Comparison of ENCODE assay signal across 9 cellular contexts in the genomic region with DNA sequence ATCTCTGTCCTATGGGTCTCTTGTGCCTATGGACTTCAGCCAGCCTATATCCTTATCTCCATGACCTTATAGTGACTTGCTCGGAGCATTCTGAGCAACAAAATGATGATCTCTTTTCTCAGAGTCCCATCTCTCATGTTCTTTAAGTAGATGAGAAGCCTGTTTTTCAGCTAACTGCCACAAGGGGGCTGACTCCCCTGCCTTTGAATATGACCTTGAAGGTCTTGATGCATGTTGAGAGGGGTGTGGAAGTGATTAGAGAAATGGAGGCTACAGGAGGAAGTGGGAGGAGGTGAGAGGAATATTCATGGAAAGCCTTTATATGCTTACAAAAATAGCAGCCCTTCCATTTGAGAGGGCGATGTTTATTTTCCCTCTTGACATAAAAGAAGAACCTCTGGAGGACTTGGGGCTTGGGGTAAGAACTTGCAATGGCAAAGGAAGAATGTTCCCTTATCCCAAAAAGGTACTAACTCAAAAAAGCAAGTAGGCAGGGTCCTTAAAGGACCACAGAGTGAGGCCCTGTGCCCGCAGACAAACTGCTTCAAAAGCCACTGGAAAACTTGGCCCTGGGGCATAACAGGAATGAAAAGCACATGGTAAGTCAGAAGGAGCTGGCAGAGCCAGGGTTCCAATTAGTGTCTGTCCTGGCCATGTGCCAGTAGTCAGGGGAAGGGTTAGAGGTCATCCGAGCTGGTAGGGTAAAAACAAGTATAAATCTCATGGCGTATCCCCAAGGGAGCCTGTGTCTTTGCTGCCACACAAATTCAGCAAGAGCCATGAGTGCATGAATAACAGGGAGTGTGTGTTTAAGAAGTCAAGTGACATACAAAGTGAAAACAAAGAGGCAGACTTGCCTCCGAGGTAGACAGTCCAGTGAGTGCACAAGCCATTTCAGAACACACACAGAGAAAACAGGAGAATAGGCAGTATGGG. TPM values are rescaled to one million over a fixed set of nuclear protein-coding genes. Genes with fewer than 3 reads are reported as not detected.
DNase-seq lines count a peak whose midpoint lies in the region; ATAC-seq and TF ChIP-seq lines count a peak whose summit lies in the region.
"Had no signal": no experiment of that assay in that cellular context is flagged by ENCODE, and none has a peak within 500 bp of the region (broad histone marks: within the 10 kb centered on the region; RNA-seq: fewer than 3 reads in every experiment).

No MANE protein-coding gene starts in this region.

- H3K4me3 ChIP-seq in RWPE2 (ENCODE audit: severe bottlenecking) = no peak overlapping the region
- no peak overlapping the region for H3K4me3 ChIP-seq in body of pancreas
- no peak overlapping the region for H3K4me3 ChIP-seq in naive thymus-derived CD4-positive, alpha-beta T cell (ENCODE audit: low read length)
- H3K4me3 ChIP-seq: skin epidermis had no signal

- DNase-seq in NCI-H748 (lab: John Stamatoyannopoulos, UW; ENCODE audit: unreplicated experiment) (peak; percentile 43), NCI-H748 treated with DMSO at 0.1 percent for 48 hours (lab: John Stamatoyannopoulos, UW) (no peak), RWPE2 (ENCODE audit: low spot score) (no peak), body of pancreas (peak in 2 of 4 donors; percentile 40 to 47), sciatic nerve (ENCODE audit: low spot score) (no peak), retina (no peak)
- DNase-seq in naive thymus-derived CD4-positive, alpha-beta T cell = peak in 7 of 9 donors; percentile 52 to 66 (median 57)

- H3K27ac ChIP-seq in RWPE2 (ENCODE audit: poor library complexity, severe bottlenecking) (no peak overlapping the region), body of pancreas (no peak overlapping the region)
- peak overlapping the region; percentile 59 for H3K27ac ChIP-seq in naive thymus-derived CD4-positive, alpha-beta T cell (ENCODE audit: low read depth, low read length)

- peak overlapping the region; percentile 56 to 95 (median 86) for H3K27ac Mint-ChIP-seq in naive thymus-derived CD4-positive, alpha-beta T cell

- H3K36me3 ChIP-seq in RWPE2 (ENCODE audit: low read depth) = no peaks in the 10 kb centered on the region
- no peaks in the 10 kb centered on the region for H3K36me3 ChIP-seq in body of pancreas (replicated peaks in 1 of 2; ENCODE audit: insufficient read depth in 1 of 2, low read depth in 2 of 2)
- H3K36me3 ChIP-seq in naive thymus-derived CD4-positive, alpha-beta T cell (ENCODE audit: control insufficient read depth in 2 of 3, insufficient read depth in 3 of 3, low read length in 3 of 3) = peaks cover 4 to 45% (median 4%) of the 10 kb centered on the region in 3 experiments

- 75 to 78% methylated on average over 6 of the region's 6 CpGs for WGBS in body of pancreas, 2 donors

- H3K27me3 ChIP-seq in RWPE2 (ENCODE audit: insufficient read depth, poor library complexity, severe bottlenecking) (no peaks in the 10 kb centered on the region), body of pancreas (no peaks in the 10 kb centered on the region)
- H3K27me3 ChIP-seq in naive thymus-derived CD4-positive, alpha-beta T cell (ENCODE audit: control insufficient read depth in 2 of 2, insufficient read depth in 2 of 2, low read length in 2 of 2) = no peaks in the 10 kb centered on the region

- H3K4me1 ChIP-seq in RWPE2 (ENCODE audit: insufficient read depth, poor library complexity, severe bottlenecking) (peaks cover 7% of the 10 kb centered on the region), body of pancreas (no peaks in the 10 kb centered on the region)
- peaks cover 65 to 71% of the 10 kb centered on the region in 2 donors for H3K4me1 ChIP-seq in naive thymus-derived CD4-positive, alpha-beta T cell (ENCODE audit: control insufficient read depth in 2 of 2, insufficient read depth in 2 of 2, low read length in 2 of 2)

- peaks cover 0 to 19% (median 0%) of the 10 kb centered on the region in 11 donors for H3K9me3 Mint-ChIP-seq in naive thymus-derived CD4-positive, alpha-beta T cell

- no peaks in the 10 kb centered on the region for H3K27me3 Mint-ChIP-seq in naive thymus-derived CD4-positive, alpha-beta T cell

- H3K4me3 Mint-ChIP-seq in naive thymus-derived CD4-positive, alpha-beta T cell = peak overlapping the region; percentile 34 to 71 (median 62)

- CTCF ChIA-PET in naive thymus-derived CD4-positive, alpha-beta T cell (lab: Charles Lee) = interaction anchor here (0.8 to 3.6 kb wide), 4 partner anchors 12 to 32 kb away, joined by 3 to 13 read pairs (median 4); no protein-coding TSS in a partner anchor

- no peak for ATAC-seq in RWPE2 (ENCODE audit: low read depth)
- no peak for ATAC-seq in body of pancreas
- peak; percentile 75 for ATAC-seq in naive thymus-derived CD4-positive, alpha-beta T cell
- ATAC-seq in sciatic nerve = no peak
- ATAC-seq in GM19397 (IDR thresholded peaks at IDR 0.05; ENCODE audit: unreplicated experiment) = no peak

- no peak for TF ChIP-seq POLR2A in body of pancreas (IDR thresholded peaks at IDR 0.05)

- intact Hi-C loops in body of pancreas (cut with DNase I) (no loop called here), sciatic nerve (cut with DNase I) (no loop called here)
- intact Hi-C loops in naive thymus-derived CD4-positive, alpha-beta T cell (cut with micrococcal nuclease) = loop anchor here in 1 of 2 donors (1.0 kb wide), 7 partner anchors 7 to 135 kb away; partner anchors contain the start of gene ZNF484

- H3K36me3 Mint-ChIP-seq in naive thymus-derived CD4-positive, alpha-beta T cell = peaks cover 25 to 87% (median 53%) of the 10 kb centered on the region in 5 donors

- POLR2A ChIA-PET in naive thymus-derived CD4-positive, alpha-beta T cell (lab: Charles Lee) = interaction anchor here (0.7 to 2.7 kb wide), 6 partner anchors 17 to 125 kb away, joined by 3 to 21 read pairs (median 4); no protein-coding TSS in a partner anchor

- peak; percentile 8 for TF ChIP-seq CTCF in RWPE2 (IDR thresholded peaks at IDR 0.05; ENCODE audit: poor library complexity, severe bottlenecking)
- TF ChIP-seq CTCF in body of pancreas (IDR thresholded peaks at IDR 0.05) = peak in 6 of 7 experiments; percentile 22 to 48 (median 37)

- H3K4me1 Mint-ChIP-seq in naive thymus-derived CD4-positive, alpha-beta T cell = peaks cover 66 to 93% (median 89%) of the 10 kb centered on the region in 7 donors

- peaks cover 14% of the 10 kb centered on the region for H3K9me3 ChIP-seq in RWPE2 (ENCODE audit: severe bottlenecking)
- H3K9me3 ChIP-seq in body of pancreas = no peaks in the 10 kb centered on the region
- H3K9me3 ChIP-seq in naive thymus-derived CD4-positive, alpha-beta T cell (ENCODE audit: control insufficient read depth in 2 of 3, low read length in 3 of 3) = no peaks in the 10 kb centered on the region

RNA-seq across cellular contexts. Expression of gene FGD3, which starts 39.1 kb away (rescaled TPM):
- total RNA-seq in body of pancreas = 10 to 100 TPM; 12.2 to 13.2 TPM
- total RNA-seq in naive thymus-derived CD4-positive, alpha-beta T cell = 100 to 1,000 TPM; 141 to 341 (median 193) TPM
- 100 to 1,000 TPM; 114 to 216 TPM for polyA plus RNA-seq in naive thymus-derived CD4-positive, alpha-beta T cell
- total RNA-seq in sciatic nerve = 11.1 TPM

Comparison
In these comparisons a context has a peak if more than half of its experiments do, and no peak if none do; other contexts are left out.
1. DNase-seq: peak in NCI-H748 (single experiment) and naive thymus-derived CD4-positive, alpha-beta T cell (7 of 9); none in NCI-H748 treated with DMSO at 0.1 percent for 48 hours (single experiment), RWPE2 (single experiment), sciatic nerve (single experiment) and retina (single experiment).
2. RNA of gene FGD3, which starts 39.1 kb away (total RNA-seq): 141 to 341 TPM in naive thymus-derived CD4-positive, alpha-beta T cell; 12.2 to 13.2 TPM in body of pancreas and 11.1 TPM in sciatic nerve (single experiment); every median in the first group is over 10 times any median in the second.